In the genomic region with DNA sequence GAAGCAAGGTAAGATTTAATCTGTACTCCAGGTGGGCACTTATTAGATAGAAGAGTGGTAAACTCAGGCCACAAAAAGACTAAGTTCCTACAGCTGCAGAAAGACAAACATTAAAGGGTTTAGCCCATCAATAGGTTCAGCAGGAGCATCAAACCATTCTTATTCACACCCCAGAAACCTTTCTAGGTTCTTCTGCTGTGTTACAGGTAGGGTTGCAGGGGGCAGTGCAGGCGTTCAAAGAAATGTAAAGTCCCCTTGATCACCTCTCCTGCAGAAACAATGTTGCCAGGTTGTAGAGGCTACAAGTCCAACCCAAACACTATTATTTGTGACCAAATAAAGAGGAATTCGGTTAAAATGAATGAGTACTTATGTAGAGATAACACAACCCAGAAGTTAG, we compare ENCODE assay signal across 1 cellular context.
TF ChIP-seq lines count a peak whose summit lies in the region.

No MANE protein-coding gene starts in this region.

TF ChIP-seq in WTC11, 78 proteins besides CTCF, POLR2A, EP300 and RAD21 (continued from another document):
- TF ChIP-seq, protein P1, sequence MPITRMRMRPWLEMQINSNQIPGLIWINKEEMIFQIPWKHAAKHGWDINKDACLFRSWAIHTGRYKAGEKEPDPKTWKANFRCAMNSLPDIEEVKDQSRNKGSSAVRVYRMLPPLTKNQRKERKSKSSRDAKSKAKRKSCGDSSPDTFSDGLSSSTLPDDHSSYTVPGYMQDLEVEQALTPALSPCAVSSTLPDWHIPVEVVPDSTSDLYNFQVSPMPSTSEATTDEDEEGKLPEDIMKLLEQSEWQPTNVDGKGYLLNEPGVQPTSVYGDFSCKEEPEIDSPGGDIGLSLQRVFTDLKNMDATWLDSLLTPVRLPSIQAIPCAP (CRISPR knock-in tag; IDR thresholded peaks at IDR 0.05), result no peak
- no peak for TF ChIP-seq ZNF423 (CRISPR knock-in tag; IDR thresholded peaks at IDR 0.05)
- TF ChIP-seq, protein P2, sequence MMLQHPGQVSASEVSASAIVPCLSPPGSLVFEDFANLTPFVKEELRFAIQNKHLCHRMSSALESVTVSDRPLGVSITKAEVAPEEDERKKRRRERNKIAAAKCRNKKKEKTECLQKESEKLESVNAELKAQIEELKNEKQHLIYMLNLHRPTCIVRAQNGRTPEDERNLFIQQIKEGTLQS (CRISPR knock-in tag; conservative IDR thresholded peaks at IDR 0.05), result no peak
